Comparison of ENCODE assay signal across 21 cellular contexts in genomic region chr5:153256-153655, GRCh38. TPM values are rescaled to one million over a fixed set of nuclear protein-coding genes. Genes with fewer than 3 reads are reported as not detected.
A peak's percentile ranks its signal among the peaks of the same experiment; 100 is the strongest.
DNase-seq lines count a peak whose midpoint lies in the region; TF ChIP-seq lines count a peak whose summit lies in the region.
"Had no signal": no experiment of that assay in that cellular context is flagged by ENCODE, and none has a peak within 500 bp of the region (broad histone marks: within the 10 kb centered on the region; RNA-seq: fewer than 3 reads in every experiment).

No MANE protein-coding gene starts in this region.

- peak; percentile 86 for DNase-seq in HT1080 (ENCODE audit: low read depth)
- DNase-seq in activated T-helper 2 cell treated with anti-CD3 and anti-CD28 coated beads, Interferon-gamma antibody, Interleukin-2, Interleukin-4, amounts not matched to agents 10 μg/mL and 5 μg/mL and 100 μg/mL, durations not matched to agents 14 hours and 24 hours and 36 hours (ENCODE audit: low spot score): peak; percentile 4
- peak; percentile 12 for DNase-seq in fibroblast of villous mesenchyme (ENCODE audit: low read depth)
- DNase-seq in T-helper 9 cell: no peak
- DNase-seq in GM13976 (ENCODE audit: low spot score): no peak
- DNase-seq in prostate gland (ENCODE audit: low spot score): no peak
- no peak for DNase-seq in Kasumi-1 (lab: John Stamatoyannopoulos, UW)
- DNase-seq: activated CD4-positive, alpha-beta T cell treated with anti-CD3 and anti-CD28 coated beads, Interleukin-2, amount 10 ng/mL, durations not matched to agents 24 days and 14 days; activated CD8-positive, alpha-beta memory T cell treated with anti-CD3 and anti-CD28 coated beads, Interleukin-2, amount 50 U/mL, for 4 hours; activated naive CD4-positive, alpha-beta T cell treated with Interleukin-2 at 50 U/mL for 16 hours; anterior cingulate cortex; cortex of kidney; KBM-7; left lung; NCI-H2029 treated with DMSO at 0.1 percent for 48 hours had no signal

- no peaks in the 10 kb centered on the region for H3K9me3 ChIP-seq in prostate gland

- H3K36me3 Mint-ChIP-seq in activated T-helper 2 cell treated with anti-CD3 and anti-CD28 coated beads, Interferon-gamma antibody, Interleukin-2, Interleukin-4, amounts not matched to agents 10 μg/mL and 5 μg/mL and 100 μg/mL, durations not matched to agents 14 hours and 24 hours and 36 hours (ENCODE audit: low read depth): no peaks in the 10 kb centered on the region

- TF ChIP-seq POLR2A in prostate gland (IDR thresholded peaks at IDR 0.05): no peak

- peak overlapping the region; percentile 44; the same call in 1 of the 2 replicates for H3K4me3 ChIP-seq in ACC112 (ENCODE audit: low read depth, low read length)
- no peak overlapping the region for H3K4me3 ChIP-seq in fibroblast of villous mesenchyme (ENCODE audit: low read depth, low read length)
- no peak overlapping the region for H3K4me3 ChIP-seq in prostate gland
- H3K4me3 ChIP-seq: left lung had no signal

- TF ChIP-seq CTCF in fibroblast of villous mesenchyme (IDR thresholded peaks at IDR 0.05; ENCODE audit: insufficient read depth, low read depth, low read length) (no peak), GM13976 (IDR thresholded peaks at IDR 0.05; ENCODE audit: borderline replicate concordance, control extremely low read depth, extremely low read depth, insufficient read depth, missing control alignments) (no peak), prostate gland (IDR thresholded peaks at IDR 0.05) (no peak)

- no peaks in the 10 kb centered on the region for H3K36me3 ChIP-seq in ACC112 (ENCODE audit: insufficient read depth, low read length)
- no peaks in the 10 kb centered on the region for H3K36me3 ChIP-seq in prostate gland
- H3K36me3 ChIP-seq: left lung had no signal

- WGBS in prostate gland: 93% methylated on average over 8 of the region's 8 CpGs

- H3K9me3 Mint-ChIP-seq in activated T-helper 2 cell treated with anti-CD3 and anti-CD28 coated beads, Interferon-gamma antibody, Interleukin-2, Interleukin-4, amounts not matched to agents 10 μg/mL and 5 μg/mL and 100 μg/mL, durations not matched to agents 14 hours and 24 hours and 36 hours: peaks cover 3% of the 10 kb centered on the region
- H3K9me3 Mint-ChIP-seq: activated CD4-positive, alpha-beta T cell treated with anti-CD3 and anti-CD28 coated beads, Interleukin-2, amount 10 ng/mL, durations not matched to agents 24 days and 14 days had no signal

- no peak overlapping the region for H3K4me3 Mint-ChIP-seq in activated T-helper 2 cell treated with anti-CD3 and anti-CD28 coated beads, Interferon-gamma antibody, Interleukin-2, Interleukin-4, amounts not matched to agents 10 μg/mL and 5 μg/mL and 100 μg/mL, durations not matched to agents 14 hours and 24 hours and 36 hours (ENCODE audit: low read depth)
- H3K4me3 Mint-ChIP-seq: activated CD4-positive, alpha-beta T cell treated with anti-CD3 and anti-CD28 coated beads, Interleukin-2, amount 10 ng/mL, durations not matched to agents 24 days and 14 days; neural crest cell had no signal

- H3K27me3 ChIP-seq in ACC112 (ENCODE audit: insufficient read depth, low read length) (no peaks in the 10 kb centered on the region), prostate gland (replicated peaks; ENCODE audit: insufficient read depth) (no peaks in the 10 kb centered on the region)
- H3K27me3 ChIP-seq: left lung had no signal

- H3K4me1 ChIP-seq in ACC112 (ENCODE audit: control insufficient read depth, insufficient read depth, low read length, unreplicated experiment) (peaks cover 20% of the 10 kb centered on the region), prostate gland (replicated peaks) (no peaks in the 10 kb centered on the region)
- H3K4me1 ChIP-seq: left lung had no signal

- H3K27me3 Mint-ChIP-seq in activated T-helper 2 cell treated with anti-CD3 and anti-CD28 coated beads, Interferon-gamma antibody, Interleukin-2, Interleukin-4, amounts not matched to agents 10 μg/mL and 5 μg/mL and 100 μg/mL, durations not matched to agents 14 hours and 24 hours and 36 hours (ENCODE audit: low read depth): peaks cover 4% of the 10 kb centered on the region

- H3K79me2 ChIP-seq in ACC112 (ENCODE audit: control insufficient read depth, insufficient read depth, low read length, unreplicated experiment): no peaks in the 10 kb centered on the region

- no peak overlapping the region for H3K27ac Mint-ChIP-seq in activated T-helper 2 cell treated with anti-CD3 and anti-CD28 coated beads, Interferon-gamma antibody, Interleukin-2, Interleukin-4, amounts not matched to agents 10 μg/mL and 5 μg/mL and 100 μg/mL, durations not matched to agents 14 hours and 24 hours and 36 hours
- H3K27ac Mint-ChIP-seq: activated CD4-positive, alpha-beta T cell treated with anti-CD3 and anti-CD28 coated beads, Interleukin-2, amount 10 ng/mL, durations not matched to agents 24 days and 14 days had no signal

- no peak overlapping the region for H2AFZ ChIP-seq in ACC112 (ENCODE audit: low read length, unreplicated experiment)

- no peaks in the 10 kb centered on the region for H3K4me1 Mint-ChIP-seq in activated T-helper 2 cell treated with anti-CD3 and anti-CD28 coated beads, Interferon-gamma antibody, Interleukin-2, Interleukin-4, amounts not matched to agents 10 μg/mL and 5 μg/mL and 100 μg/mL, durations not matched to agents 14 hours and 24 hours and 36 hours (ENCODE audit: low read depth)
- H3K4me1 Mint-ChIP-seq: activated CD4-positive, alpha-beta T cell treated with anti-CD3 and anti-CD28 coated beads, Interleukin-2, amount 10 ng/mL, durations not matched to agents 24 days and 14 days had no signal

- in situ Hi-C loops in GM13976 (cut with MboI; ENCODE audit: low sequenced_read_pairs, unreplicated experiment): no loop called here

- intact Hi-C loops in activated T-helper 2 cell treated with anti-CD3 and anti-CD28 coated beads, Interferon-gamma antibody, Interleukin-2, Interleukin-4, amounts not matched to agents 10 μg/mL and 5 μg/mL and 100 μg/mL, durations not matched to agents 14 hours and 24 hours and 36 hours (cut with micrococcal nuclease): no loop called here
- intact Hi-C loops in prostate gland (cut with DNase I): no loop called here

- H3K27ac ChIP-seq in ACC112 (ENCODE audit: low read depth, low read length): peak overlapping the region; percentile 26; the same call in 1 of the 2 replicates
- no peak overlapping the region for H3K27ac ChIP-seq in prostate gland
- H3K27ac ChIP-seq: epithelial cell of prostate, left lung had no signal

RNA-seq across cellular contexts. Expression of gene LRRC14B, which starts 38.0 kb away (rescaled TPM):
- total RNA-seq in HT1080 (2014; rRNA removed; shearing (Covaris generic)): not detected in 2 replicates
- polyA plus RNA-seq in HT1080 (2015; cell fraction: cytosol; rRNA removed): not detected in 2 replicates
- polyA plus RNA-seq in HT1080 (2015; cell fraction: nucleus; rRNA removed): not detected in 2 replicates
- total RNA-seq in activated T-helper 2 cell treated with anti-CD3 and anti-CD28 coated beads, Interferon-gamma antibody, Interleukin-2, Interleukin-4, amounts not matched to agents 10 μg/mL and 5 μg/mL and 100 μg/mL, durations not matched to agents 14 hours and 24 hours and 36 hours: not detected in 2 replicates
- not detected in 2 replicates for total RNA-seq in fibroblast of villous mesenchyme
- total RNA-seq in prostate gland: 1 to 10 TPM in 1 of 2 donors, not detected in 1; 1.0 TPM
- total RNA-seq: activated CD4-positive, alpha-beta T cell treated with anti-CD3 and anti-CD28 coated beads, Interleukin-2, amount 10 ng/mL, durations not matched to agents 24 days and 14 days; left lung; mononuclear cell; NCI-H460; neural crest cell; subcutaneous adipose tissue had no signal

Comparison
In these comparisons a context has a peak if more than half of its experiments do, and no peak if none do; other contexts are left out.
1. DNase-seq: peak in HT1080 (single experiment), activated T-helper 2 cell treated with anti-CD3 and anti-CD28 coated beads, Interferon-gamma antibody, Interleukin-2, Interleukin-4, amounts not matched to agents 10 μg/mL and 5 μg/mL and 100 μg/mL, durations not matched to agents 14 hours and 24 hours and 36 hours (single experiment) and fibroblast of villous mesenchyme (single experiment); none in T-helper 9 cell (single experiment), GM13976 (single experiment), prostate gland (single experiment) and Kasumi-1 (0 of 2).